ENCODE assay signal across 1 cellular context in the genomic region with DNA sequence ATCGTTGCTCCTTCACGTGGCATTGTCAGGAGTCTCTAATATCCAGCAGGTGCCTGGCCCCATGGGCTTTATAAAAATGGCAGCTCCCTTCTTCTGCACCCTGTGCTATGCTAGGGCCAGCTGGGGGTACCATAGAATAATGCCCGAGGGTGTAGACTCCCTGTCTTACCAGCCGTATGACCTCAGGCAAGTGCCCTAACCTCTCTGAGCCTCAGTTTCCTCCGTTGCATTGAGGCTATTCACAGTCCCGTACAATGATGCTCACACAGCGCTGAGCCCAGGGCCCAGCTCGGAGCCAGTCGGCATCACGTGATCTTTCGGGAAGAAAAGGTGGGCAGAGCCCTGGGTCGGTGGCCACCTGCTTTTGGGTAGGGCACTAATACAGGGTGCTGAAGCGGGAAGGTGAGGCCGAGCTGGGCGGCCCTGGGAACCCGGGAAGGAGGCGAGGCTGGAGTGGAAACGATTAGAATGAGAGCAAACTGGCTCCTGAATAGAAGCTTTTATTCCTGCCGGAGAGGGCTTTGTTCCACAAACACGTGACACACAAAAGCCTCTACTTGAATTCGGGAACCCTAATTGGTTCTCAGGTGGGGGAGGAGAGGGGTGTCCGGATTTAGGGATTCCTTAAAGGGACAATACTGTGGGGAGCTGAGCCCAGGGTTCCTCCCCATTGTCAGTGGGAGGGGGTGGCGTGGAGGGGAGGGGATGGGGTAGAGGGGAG.
A peak's percentile ranks its signal among the peaks of the same experiment; 100 is the strongest.
TF ChIP-seq lines count a peak whose summit lies in the region.

No MANE protein-coding gene starts in this region.

TF ChIP-seq in HepG2, 621 proteins besides CTCF, POLR2A, EP300 and RAD21:
- no peak for TF ChIP-seq ZNF530 (CRISPR knock-in tag; IDR thresholded peaks at IDR 0.05; ENCODE audit: low read depth)
- no peak for TF ChIP-seq HOXA7 (CRISPR knock-in tag; IDR thresholded peaks at IDR 0.05)
- peak; percentile 76 for TF ChIP-seq RAD51 (IDR thresholded peaks at IDR 0.05; ENCODE audit: borderline replicate concordance)
- TF ChIP-seq PRPF4 (IDR thresholded peaks at IDR 0.05; ENCODE audit: low read depth, low read length, poor library complexity, severe bottlenecking) = no peak
- TF ChIP-seq, protein P1, sequence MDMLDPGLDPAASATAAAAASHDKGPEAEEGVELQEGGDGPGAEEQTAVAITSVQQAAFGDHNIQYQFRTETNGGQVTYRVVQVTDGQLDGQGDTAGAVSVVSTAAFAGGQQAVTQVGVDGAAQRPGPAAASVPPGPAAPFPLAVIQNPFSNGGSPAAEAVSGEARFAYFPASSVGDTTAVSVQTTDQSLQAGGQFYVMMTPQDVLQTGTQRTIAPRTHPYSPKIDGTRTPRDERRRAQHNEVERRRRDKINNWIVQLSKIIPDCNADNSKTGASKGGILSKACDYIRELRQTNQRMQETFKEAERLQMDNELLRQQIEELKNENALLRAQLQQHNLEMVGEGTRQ (IDR thresholded peaks at IDR 0.05; ENCODE audit: low read depth, low read length) = peak; percentile 25; the same call in 1 of the 2 replicates
- TF ChIP-seq, protein P1 (CRISPR knock-in tag; IDR thresholded peaks at IDR 0.05; ENCODE audit: borderline replicate concordance) = peak; percentile 53; the same call in 1 of the 2 replicates
